Comparison of ENCODE assay signal across 8 cellular contexts in genomic region chr3:51681453-51681852, GRCh38. TPM values are rescaled to one million over a fixed set of nuclear protein-coding genes. Genes with fewer than 3 reads are reported as not detected.
DNase-seq lines count a peak whose midpoint lies in the region; ATAC-seq and TF ChIP-seq lines count a peak whose summit lies in the region.

No MANE protein-coding gene starts in this region.

- H3K36me3 Mint-ChIP-seq in dendritic cell treated with granulocyte-macrophage colony-stimulating factor and Interleukin-4, amounts not matched to agents 40 ng/mL and 50 ng/mL, for 4 days (ENCODE audit: low read depth), result peaks cover 79% of the 10 kb centered on the region
- peaks cover 19% of the 10 kb centered on the region for H3K36me3 Mint-ChIP-seq in osteocyte (ENCODE audit: unreplicated experiment)

- in situ Hi-C loops in brain microvascular endothelial cell (cut with HindIII; ENCODE audit: low pct_ligation_motif_present, low sequenced_read_pairs), result no loop called here

- ATAC-seq in GM21619 (IDR thresholded peaks at IDR 0.05; ENCODE audit: unreplicated experiment) (no peak), GM19035 (IDR thresholded peaks at IDR 0.05; ENCODE audit: unreplicated experiment) (no peak)

- peak overlapping the region; percentile 27 for H3K4me3 Mint-ChIP-seq in dendritic cell treated with granulocyte-macrophage colony-stimulating factor and Interleukin-4, amounts not matched to agents 40 ng/mL and 50 ng/mL, for 4 days
- H3K4me3 Mint-ChIP-seq in osteocyte (ENCODE audit: unreplicated experiment), result no peak overlapping the region

- CTCF ChIA-PET in HEK293 (lab: Yijun Ruan, JAX), result interaction anchor here (0.5 to 4.5 kb wide), 19 partner anchors 8 to 1065 kb away, joined by 3 to 71 read pairs (median 4); partner anchors contain the start of genes DCAF1, RBM15B and TEX264

- POLR2A ChIA-PET in HEK293 (lab: Yijun Ruan, JAX), result interaction anchor here (0.5 to 1.4 kb wide), 3 partner anchors 9 to 355 kb away, joined by 3 to 6 read pairs (median 3); no protein-coding TSS in a partner anchor

- H3K4me1 ChIP-seq in HEK293 (ENCODE audit: control insufficient read depth, insufficient read depth, low read length), result no peaks in the 10 kb centered on the region

- DNase-seq in T-helper 2 cell (peak in 3 of 5 experiments; percentile 44 to 88 (median 63)), osteocyte (ENCODE audit: extremely low spot score, unreplicated experiment) (no peak), NCI-H82 treated with DMSO at 0.1 percent for 48 hours (lab: John Stamatoyannopoulos, UW; ENCODE audit: unreplicated experiment) (no peak), brain microvascular endothelial cell (no peak)

- H3K27ac Mint-ChIP-seq in dendritic cell treated with granulocyte-macrophage colony-stimulating factor and Interleukin-4, amounts not matched to agents 40 ng/mL and 50 ng/mL, for 4 days, result peak overlapping the region; percentile 16
- H3K27ac Mint-ChIP-seq in osteocyte (ENCODE audit: unreplicated experiment), result peak overlapping the region; percentile 49

- H3K4me3 ChIP-seq in HEK293 (ENCODE audit: low read depth, low read length) (no peak overlapping the region), brain microvascular endothelial cell (ENCODE audit: low read depth, low read length) (no peak overlapping the region)

- H3K27me3 Mint-ChIP-seq in dendritic cell treated with granulocyte-macrophage colony-stimulating factor and Interleukin-4, amounts not matched to agents 40 ng/mL and 50 ng/mL, for 4 days, result no peaks in the 10 kb centered on the region
- no peaks in the 10 kb centered on the region for H3K27me3 Mint-ChIP-seq in osteocyte (ENCODE audit: unreplicated experiment)

- no peak for TF ChIP-seq CTCF in HEK293 (tag by site-specific recombination; IDR thresholded peaks at IDR 0.05)
- TF ChIP-seq CTCF in osteocyte (IDR thresholded peaks at IDR 0.05), result no peak
- no peak for TF ChIP-seq CTCF in brain microvascular endothelial cell (IDR thresholded peaks at IDR 0.05; ENCODE audit: low read depth, low read length, missing control alignments)

- H3K27me3 ChIP-seq in brain microvascular endothelial cell (replicated peaks), result no peaks in the 10 kb centered on the region

- peaks cover 88% of the 10 kb centered on the region for H3K4me1 Mint-ChIP-seq in dendritic cell treated with granulocyte-macrophage colony-stimulating factor and Interleukin-4, amounts not matched to agents 40 ng/mL and 50 ng/mL, for 4 days (ENCODE audit: low read depth)
- peaks cover 28% of the 10 kb centered on the region for H3K4me1 Mint-ChIP-seq in osteocyte (ENCODE audit: unreplicated experiment)

- no peaks in the 10 kb centered on the region for H3K9me3 ChIP-seq in HEK293 (ENCODE audit: control insufficient read depth, insufficient read depth, low read depth, low read length)

- H3K36me3 ChIP-seq in HEK293 (ENCODE audit: control insufficient read depth in 2 of 2, insufficient read depth in 1 of 2, low read length in 2 of 2) (peaks cover 0 to 96% of the 10 kb centered on the region in 2 experiments; a peak in 2 of 3 replicates), brain microvascular endothelial cell (replicated peaks) (peaks cover 2% of the 10 kb centered on the region)

- H3K27ac ChIP-seq in HEK293 (ENCODE audit: extremely low read depth, low read depth, low read length) (no peak overlapping the region), brain microvascular endothelial cell (no peak overlapping the region)

- H3K9me3 Mint-ChIP-seq in dendritic cell treated with granulocyte-macrophage colony-stimulating factor and Interleukin-4, amounts not matched to agents 40 ng/mL and 50 ng/mL, for 4 days, result no peaks in the 10 kb centered on the region
- no peaks in the 10 kb centered on the region for H3K9me3 Mint-ChIP-seq in osteocyte (ENCODE audit: unreplicated experiment)

- intact Hi-C loops in dendritic cell treated with granulocyte-macrophage colony-stimulating factor and Interleukin-4, amounts not matched to agents 40 ng/mL and 50 ng/mL, for 4 days (cut with micrococcal nuclease), result loop anchor here (5.0 kb wide), 1 partner anchor 294 kb away; the partner anchor contains the start of gene MANF

TF ChIP-seq in HEK293, 187 proteins besides CTCF, POLR2A, EP300 and RAD21:
- TF ChIP-seq ZFHX2 (tag by site-specific recombination; conservative IDR thresholded peaks at IDR 0.05) (peak; percentile 94), ZNF677 (tag by site-specific recombination; IDR thresholded peaks at IDR 0.05) (no peak), ZNF48 (tag by site-specific recombination; IDR thresholded peaks at IDR 0.05) (no peak), AEBP2 (tag by site-specific recombination; IDR thresholded peaks at IDR 0.05; ENCODE audit: borderline replicate concordance) (no peak), EGR2 (tag by site-specific recombination; IDR thresholded peaks at IDR 0.05; ENCODE audit: low read depth) (peak; percentile 93), ZNF24 (tag by site-specific recombination; IDR thresholded peaks at IDR 0.05) (no peak), ZNF561 (tag by site-specific recombination; IDR thresholded peaks at IDR 0.05; ENCODE audit: borderline replicate concordance) (no peak), ATF2 (tag by site-specific recombination; IDR thresholded peaks at IDR 0.05; ENCODE audit: low read depth) (no peak), TSHZ1 (tag by site-specific recombination; IDR thresholded peaks at IDR 0.05; ENCODE audit: borderline replicate concordance) (no peak), IKZF3 (tag by site-specific recombination; IDR thresholded peaks at IDR 0.05) (no peak), ZNF514 (tag by site-specific recombination; IDR thresholded peaks at IDR 0.05) (no peak), ZNF157 (tag by site-specific recombination; IDR thresholded peaks at IDR 0.05) (no peak), ZNF843 (tag by site-specific recombination; IDR thresholded peaks at IDR 0.05) (no peak), KLF1 (tag by site-specific recombination; IDR thresholded peaks at IDR 0.05) (0 out of 2 replicates have a peak, but pooled peaks have one; percentile 47), KLF9 (tag by site-specific recombination; IDR thresholded peaks at IDR 0.05; ENCODE audit: low read depth) (peak; percentile 73), SCRT2 (tag by site-specific recombination; IDR thresholded peaks at IDR 0.05) (no peak)
TF ChIP-seq in HEK293: peak in this region for 4.

RNA-seq across cellular contexts. Expression of gene TEX264, which starts 10.4 kb away (rescaled TPM):
- total RNA-seq in osteocyte, result 63.0 and 65.2 TPM in 2 replicates

RNA-seq across cellular contexts. Expression of gene GRM2, which starts 25.4 kb away (rescaled TPM):
- 0.10 and 0.32 TPM in 2 replicates for total RNA-seq in osteocyte

Comparison
In these comparisons a context has a peak if more than half of its experiments do, and no peak if none do; other contexts are left out.
1. DNase-seq: peak in T-helper 2 cell (3 of 5); none in osteocyte (single experiment), NCI-H82 treated with DMSO at 0.1 percent for 48 hours (single experiment) and brain microvascular endothelial cell (single experiment).